ENCODE assay signal across 9 cellular contexts in the genomic region with DNA sequence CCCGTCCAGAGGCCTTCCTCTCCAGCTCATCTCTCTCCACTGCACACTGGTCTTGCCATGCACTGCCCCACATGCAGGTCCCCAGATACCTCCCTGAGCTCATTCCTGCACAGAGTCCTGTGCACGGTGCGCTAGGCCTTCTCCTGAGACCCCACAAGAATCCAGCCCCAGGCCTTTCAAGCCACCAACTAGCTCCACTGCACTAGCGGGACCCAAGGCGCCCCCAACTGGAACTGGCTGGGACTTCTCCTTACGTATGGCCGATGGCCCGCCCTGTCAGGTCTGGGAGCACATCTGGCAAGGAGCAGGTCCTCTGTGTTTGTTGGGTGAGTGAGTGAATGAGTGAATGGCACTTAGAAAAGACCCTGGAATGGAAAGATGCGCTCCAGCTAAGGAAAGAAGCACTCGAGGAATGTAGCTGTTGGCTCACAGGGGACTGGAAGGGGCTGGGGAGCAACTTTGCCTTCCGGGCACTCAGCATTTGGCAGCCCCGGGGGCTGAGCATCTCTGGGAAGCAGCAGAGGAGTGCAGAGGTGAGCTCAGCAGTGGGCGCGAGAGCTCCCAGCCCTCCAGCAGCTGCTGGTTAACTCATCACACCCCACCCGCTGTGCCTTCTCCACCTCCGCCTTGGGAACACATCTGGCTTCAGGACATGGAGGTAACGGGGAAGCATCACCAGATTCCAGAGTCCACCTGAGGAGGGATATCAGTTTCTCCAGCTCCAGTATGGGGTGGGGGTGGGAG.
DNase-seq lines count a peak whose midpoint lies in the region; ATAC-seq and TF ChIP-seq lines count a peak whose summit lies in the region.
"Had no signal": no experiment of that assay in that cellular context is flagged by ENCODE, and none has a peak within 500 bp of the region (broad histone marks: within the 10 kb centered on the region; RNA-seq: fewer than 3 reads in every experiment).

No MANE protein-coding gene starts in this region.

- peaks cover 6% of the 10 kb centered on the region for H3K27me3 ChIP-seq in DND-41 (ENCODE audit: insufficient read depth, low read length, poor library complexity)
- H3K27me3 ChIP-seq in brain microvascular endothelial cell (replicated peaks) = no peaks in the 10 kb centered on the region

- in situ Hi-C loops in brain microvascular endothelial cell (cut with HindIII; ENCODE audit: low pct_ligation_motif_present, low sequenced_read_pairs) = no loop called here

- no peak for ATAC-seq in DND-41 (ENCODE audit: insufficient read depth, low read depth)
- ATAC-seq in T-helper 17 cell = no peak

- no peak overlapping the region for H2AFZ ChIP-seq in DND-41 (ENCODE audit: low read depth, low read length)

- TF ChIP-seq CTCF in DND-41 (IDR thresholded peaks at IDR 0.05; ENCODE audit: borderline replicate concordance, extremely low read depth, low read length, poor library complexity, severe bottlenecking) (peak; percentile 34), HFF-Myc (IDR thresholded peaks at IDR 0.05; ENCODE audit: low read depth, low read length, missing control alignments) (peak; percentile 44), brain microvascular endothelial cell (IDR thresholded peaks at IDR 0.05; ENCODE audit: low read depth, low read length, missing control alignments) (peak; percentile 69)

- H3K27ac ChIP-seq in DND-41 (ENCODE audit: low read length) = no peak overlapping the region
- H3K27ac ChIP-seq in brain microvascular endothelial cell = no peak overlapping the region

- H3K4me3 ChIP-seq in DND-41 (ENCODE audit: low read depth in 1 of 2, low read length in 2 of 2) (no peak overlapping the region), HFF-Myc (replicated peaks; ENCODE audit: low read depth, low read length) (no peak overlapping the region), brain microvascular endothelial cell (ENCODE audit: low read depth, low read length) (no peak overlapping the region)

- no peak overlapping the region for H3K4me2 ChIP-seq in DND-41 (ENCODE audit: insufficient read depth, low read length)

- H3K4me3 Mint-ChIP-seq in T-helper 17 cell = no peak overlapping the region

- no peaks in the 10 kb centered on the region for H3K36me3 Mint-ChIP-seq in T-helper 17 cell (ENCODE audit: low read depth)

- H3K27me3 Mint-ChIP-seq in T-helper 17 cell = peaks cover 12% of the 10 kb centered on the region

- peaks cover 3% of the 10 kb centered on the region; the same call in 1 of the 2 replicates for H4K20me1 ChIP-seq in DND-41 (ENCODE audit: insufficient read depth, low read length)

- no peaks in the 10 kb centered on the region for H3K79me2 ChIP-seq in DND-41 (ENCODE audit: insufficient read depth, low read length)

- no peaks in the 10 kb centered on the region for H3K36me3 ChIP-seq in DND-41 (ENCODE audit: insufficient read depth, low read length)
- H3K36me3 ChIP-seq in brain microvascular endothelial cell (replicated peaks) = peaks cover 4% of the 10 kb centered on the region

- DNase-seq in DND-41 (peak; percentile 11), HFF-Myc (ENCODE audit: extremely low read depth, low read depth) (no peak), brain microvascular endothelial cell (no peak), lung microvascular endothelial cell (ENCODE audit: low read depth in 2 of 2) (peak; percentile 13 to 18), NCI-H1694 treated with DMSO at 0.1 percent for 48 hours (lab: John Stamatoyannopoulos, UW) (no peak), T-helper 17 cell (no peak)
- DNase-seq in stimulated activated naive CD4-positive, alpha-beta T cell (lab: John Stamatoyannopoulos, UW) = no peak
- DNase-seq: NCI-H1417 treated with DMSO at 0.1 percent for 48 hours, occipital lobe had no signal

- H3K4me1 Mint-ChIP-seq in T-helper 17 cell = peaks cover 3% of the 10 kb centered on the region

- H3K9me3 ChIP-seq in DND-41 (ENCODE audit: insufficient read depth, low read length, severe bottlenecking) (no peaks in the 10 kb centered on the region), T-helper 17 cell (ENCODE audit: control insufficient read depth, low read length, poor library complexity, severe bottlenecking) (no peaks in the 10 kb centered on the region)

- H3K4me1 ChIP-seq in DND-41 (ENCODE audit: insufficient read depth, low read length) = no peaks in the 10 kb centered on the region

- no peak overlapping the region for H3K27ac Mint-ChIP-seq in T-helper 17 cell

- H3K9ac ChIP-seq in DND-41 (ENCODE audit: low read depth, low read length) = no peak overlapping the region

Comparison
In these comparisons a context has a peak if more than half of its experiments do, and no peak if none do; other contexts are left out.
1. DNase-seq: peak in DND-41 (single experiment) and lung microvascular endothelial cell (2 of 2); none in HFF-Myc (single experiment), brain microvascular endothelial cell (single experiment), NCI-H1694 treated with DMSO at 0.1 percent for 48 hours (single experiment), stimulated activated naive CD4-positive, alpha-beta T cell (0 of 6) and T-helper 17 cell (0 of 3).
2. Peak in every context shown above with its lines, with median percentiles within 50 percentile points of each other: CTCF ChIP-seq.